Comparison of ENCODE assay signal across 11 cellular contexts in genomic region chr1:2276803-2277580, GRCh38. TPM values are rescaled to one million over a fixed set of nuclear protein-coding genes. Genes with fewer than 3 reads are reported as not detected.
DNase-seq lines count a peak whose midpoint lies in the region; ATAC-seq and TF ChIP-seq lines count a peak whose summit lies in the region.
"Had no signal": no experiment of that assay in that cellular context is flagged by ENCODE, and none has a peak within 500 bp of the region (broad histone marks: within the 10 kb centered on the region; RNA-seq: fewer than 3 reads in every experiment).

No MANE protein-coding gene starts in this region.

- H3K27ac ChIP-seq in ACC112 (ENCODE audit: low read depth, low read length) (peak overlapping the region; percentile 34; the same call in 1 of the 2 replicates), coronary artery (peak overlapping the region in 1 of 2 donors; percentile 68)
- H3K27ac ChIP-seq in naive thymus-derived CD4-positive, alpha-beta T cell (ENCODE audit: low read depth, low read length), result peak overlapping the region; percentile 63

- H2AFZ ChIP-seq in ACC112 (ENCODE audit: low read length, unreplicated experiment), result no peak overlapping the region

- POLR2A ChIA-PET in naive thymus-derived CD4-positive, alpha-beta T cell (lab: Charles Lee), result no interaction called here

- no peak for ATAC-seq in naive thymus-derived CD4-positive, alpha-beta T cell
- no peak for ATAC-seq in GM19324 (IDR thresholded peaks at IDR 0.05; ENCODE audit: low FRiP score, unreplicated experiment)

- DNase-seq in LHCN-M2 (ENCODE audit: low read depth), result peak; percentile 63
- DNase-seq in naive thymus-derived CD4-positive, alpha-beta T cell, result no peak
- no peak for DNase-seq in coronary artery (ENCODE audit: low spot score)
- no peak for DNase-seq in central memory CD4-positive, alpha-beta T cell
- no peak for DNase-seq in NCI-H510A treated with DMSO at 0.1 percent for 48 hours (lab: John Stamatoyannopoulos, UW)
- DNase-seq: NCI-H2029 treated with DMSO at 0.1 percent for 48 hours; stimulated activated naive CD4-positive, alpha-beta T cell had no signal

- H3K79me2 ChIP-seq in ACC112 (ENCODE audit: control insufficient read depth, insufficient read depth, low read length, unreplicated experiment), result peaks cover 79% of the 10 kb centered on the region

- intact Hi-C loops in dendritic cell treated with granulocyte-macrophage colony-stimulating factor and Interleukin-4, amounts not matched to agents 40 ng/mL and 50 ng/mL, for 4 days (cut with micrococcal nuclease), result no loop called here
- intact Hi-C loops in naive thymus-derived CD4-positive, alpha-beta T cell (cut with micrococcal nuclease), result no loop called here

- H3K9me3 Mint-ChIP-seq in dendritic cell treated with granulocyte-macrophage colony-stimulating factor and Interleukin-4, amounts not matched to agents 40 ng/mL and 50 ng/mL, for 4 days, result no peaks in the 10 kb centered on the region
- H3K9me3 Mint-ChIP-seq in naive thymus-derived CD4-positive, alpha-beta T cell, result no peaks in the 10 kb centered on the region

- peaks cover 7% of the 10 kb centered on the region; the same call in 1 of the 2 replicates for H3K36me3 ChIP-seq in ACC112 (ENCODE audit: insufficient read depth, low read length)
- peaks cover 0 to 12% (median 0%) of the 10 kb centered on the region in 3 experiments for H3K36me3 ChIP-seq in naive thymus-derived CD4-positive, alpha-beta T cell (ENCODE audit: control insufficient read depth in 2 of 3, insufficient read depth in 3 of 3, low read length in 3 of 3)

- no peak for TF ChIP-seq CTCF in coronary artery (IDR thresholded peaks at IDR 0.05)

- H3K27me3 Mint-ChIP-seq in dendritic cell treated with granulocyte-macrophage colony-stimulating factor and Interleukin-4, amounts not matched to agents 40 ng/mL and 50 ng/mL, for 4 days, result no peaks in the 10 kb centered on the region
- no peaks in the 10 kb centered on the region for H3K27me3 Mint-ChIP-seq in naive thymus-derived CD4-positive, alpha-beta T cell

- no peaks in the 10 kb centered on the region for H3K27me3 ChIP-seq in ACC112 (ENCODE audit: insufficient read depth, low read length)
- H3K27me3 ChIP-seq in naive thymus-derived CD4-positive, alpha-beta T cell (ENCODE audit: control insufficient read depth in 2 of 2, insufficient read depth in 2 of 2, low read length in 2 of 2), result no peaks in the 10 kb centered on the region

- CTCF ChIA-PET in naive thymus-derived CD4-positive, alpha-beta T cell (lab: Charles Lee), result no interaction called here

- peaks cover 76% of the 10 kb centered on the region for H3K4me1 Mint-ChIP-seq in dendritic cell treated with granulocyte-macrophage colony-stimulating factor and Interleukin-4, amounts not matched to agents 40 ng/mL and 50 ng/mL, for 4 days (ENCODE audit: low read depth)
- H3K4me1 Mint-ChIP-seq in naive thymus-derived CD4-positive, alpha-beta T cell, result peaks cover 14 to 73% (median 39%) of the 10 kb centered on the region in 7 donors

- H3K4me3 ChIP-seq in ACC112 (ENCODE audit: low read depth, low read length) (no peak overlapping the region), coronary artery (no peak overlapping the region)
- H3K4me3 ChIP-seq in naive thymus-derived CD4-positive, alpha-beta T cell (ENCODE audit: low read length), result no peak overlapping the region

- H3K36me3 Mint-ChIP-seq in dendritic cell treated with granulocyte-macrophage colony-stimulating factor and Interleukin-4, amounts not matched to agents 40 ng/mL and 50 ng/mL, for 4 days (ENCODE audit: low read depth), result peaks cover 79% of the 10 kb centered on the region
- H3K36me3 Mint-ChIP-seq in naive thymus-derived CD4-positive, alpha-beta T cell, result peaks cover 0 to 9% (median 6%) of the 10 kb centered on the region in 5 donors

- peaks cover 47% of the 10 kb centered on the region for H3K4me1 ChIP-seq in ACC112 (ENCODE audit: control insufficient read depth, insufficient read depth, low read length, unreplicated experiment)
- H3K4me1 ChIP-seq in naive thymus-derived CD4-positive, alpha-beta T cell (ENCODE audit: control insufficient read depth in 2 of 2, insufficient read depth in 2 of 2, low read length in 2 of 2), result peaks cover 6 to 58% of the 10 kb centered on the region in 2 donors

- no peaks in the 10 kb centered on the region for H3K9me3 ChIP-seq in naive thymus-derived CD4-positive, alpha-beta T cell (ENCODE audit: control insufficient read depth in 2 of 3, low read length in 3 of 3)

- H3K4me3 Mint-ChIP-seq in dendritic cell treated with granulocyte-macrophage colony-stimulating factor and Interleukin-4, amounts not matched to agents 40 ng/mL and 50 ng/mL, for 4 days, result no peak overlapping the region
- peak overlapping the region in 8 of 10 donors; percentile 14 to 69 (median 40) for H3K4me3 Mint-ChIP-seq in naive thymus-derived CD4-positive, alpha-beta T cell
- H3K4me3 Mint-ChIP-seq: CD14-positive monocyte had no signal

- H3K27ac Mint-ChIP-seq in dendritic cell treated with granulocyte-macrophage colony-stimulating factor and Interleukin-4, amounts not matched to agents 40 ng/mL and 50 ng/mL, for 4 days, result peak overlapping the region; percentile 65
- H3K27ac Mint-ChIP-seq in naive thymus-derived CD4-positive, alpha-beta T cell, result peak overlapping the region; percentile 49 to 89 (median 77)

RNA-seq across cellular contexts. Expression of gene SKI, which starts 48.9 kb away (rescaled TPM):
- total RNA-seq in LHCN-M2 (2014; rRNA removed), result 13.9 and 16.5 TPM in 2 replicates
- 19.7 TPM for polyA plus RNA-seq in LHCN-M2 (2012)
- total RNA-seq in naive thymus-derived CD4-positive, alpha-beta T cell, result 100 to 1,000 TPM in 2 of 5 experiments, 10 to 100 TPM in 3; 63.4 to 278 (median 97.9) TPM
- under 1 TPM; 0.61 to 0.92 TPM for polyA plus RNA-seq in naive thymus-derived CD4-positive, alpha-beta T cell
